Comparison of ENCODE assay signal across 22 cellular contexts in the genomic region with DNA sequence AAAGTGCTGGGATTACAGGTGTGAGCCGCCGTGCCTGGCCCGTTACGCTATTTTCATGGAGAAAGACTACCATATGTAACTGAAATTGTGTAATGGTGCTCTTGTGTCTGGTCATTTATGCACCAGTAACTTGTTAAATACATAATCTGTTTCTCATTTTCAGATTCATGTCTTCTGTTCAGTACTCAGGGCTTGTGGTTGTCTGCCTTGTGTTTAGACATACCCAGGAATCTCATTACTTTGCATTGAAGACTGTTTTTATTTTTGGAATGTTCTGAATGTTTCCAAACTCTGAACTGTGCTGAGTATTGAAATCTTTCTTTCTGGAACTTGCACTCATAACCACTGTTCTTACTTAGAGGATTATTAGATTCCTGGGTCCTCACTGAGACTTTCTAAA. TPM values are rescaled to one million over a fixed set of nuclear protein-coding genes. Genes with fewer than 3 reads are reported as not detected.
DNase-seq lines count a peak whose midpoint lies in the region; ATAC-seq and TF ChIP-seq lines count a peak whose summit lies in the region.
"Had no signal": no experiment of that assay in that cellular context is flagged by ENCODE, and none has a peak within 500 bp of the region (broad histone marks: within the 10 kb centered on the region; RNA-seq: fewer than 3 reads in every experiment).

No MANE protein-coding gene starts in this region.

- no peak for TF ChIP-seq CTCF in gastrocnemius medialis (IDR thresholded peaks at IDR 0.05 in 4 of 5, conservative IDR thresholded peaks at IDR 0.05 in 1 of 5)

- ATAC-seq in HG02981 (IDR thresholded peaks at IDR 0.05; ENCODE audit: unreplicated experiment) (peak; percentile 48), gastrocnemius medialis (no peak)
- ATAC-seq: effector memory CD8-positive, alpha-beta T cell; HCT116; left colon; right lobe of liver had no signal

- no peaks in the 10 kb centered on the region for H3K9me3 ChIP-seq in gastrocnemius medialis
- H3K9me3 ChIP-seq: breast epithelium, right lobe of liver had no signal

- intact Hi-C loops in gastrocnemius medialis (cut with DNase I; ENCODE audit: low total_unique reads): no loop called here

- DNase-seq in GM03348 (ENCODE audit: low spot score) (peak; percentile 80), dedifferentiated amniotic fluid mesenchymal stem cell (ENCODE audit: extremely low spot score) (peak; percentile 47), gastrocnemius medialis (no peak), NCI-H2171 (lab: John Stamatoyannopoulos, UW) (no peak), cerebellar cortex (ENCODE audit: low spot score) (no peak), erythroblast (lab: John Stamatoyannopoulos, UW) (no peak)
- no peak for DNase-seq in stimulated activated CD4-positive, alpha-beta T cell treated with anti-CD3 and anti-CD28 coated beads, Interleukin-4, amount 100 ng/mL, for 1 hour
- DNase-seq: activated CD4-positive, alpha-beta T cell treated with anti-CD3 and anti-CD28 coated beads, Interleukin-2, amount 50 U/mL, for 1 hour; activated naive CD4-positive, alpha-beta T cell treated with anti-CD3 and anti-CD28 coated beads for 36 hours; effector memory CD8-positive, alpha-beta T cell; foreskin melanocyte; GF-D8; left colon; MM.1S; NCI-H187 treated with DMSO at 0.1 percent for 48 hours; NCI-H510A; right lobe of liver; Right ventricle myocardium superior; stimulated activated CD4-positive, alpha-beta T cell treated with anti-CD3 and anti-CD28 coated beads, Interleukin-2, amount 100 ng/mL, for 48 hours had no signal

- no peaks in the 10 kb centered on the region for H3K36me3 ChIP-seq in gastrocnemius medialis
- H3K36me3 ChIP-seq: breast epithelium, right lobe of liver had no signal

- H3K4me3 ChIP-seq in gastrocnemius medialis: no peak overlapping the region
- H3K4me3 ChIP-seq: breast epithelium, right lobe of liver had no signal

- in situ Hi-C loops in gastrocnemius medialis (cut with MboI; ENCODE audit: low sequenced_read_pairs in 4 of 4): no loop called here

- TF ChIP-seq POLR2A in gastrocnemius medialis (IDR thresholded peaks at IDR 0.05) (no peak), erythroblast (IDR thresholded peaks at IDR 0.05; ENCODE audit: low read length) (no peak)

- H3K4me1 ChIP-seq in gastrocnemius medialis: peaks cover 88 to 96% of the 10 kb centered on the region in 2 donors

- H3K27me3 ChIP-seq in gastrocnemius medialis: no peaks in the 10 kb centered on the region
- H3K27me3 ChIP-seq: breast epithelium, right lobe of liver had no signal

- H3K27ac ChIP-seq in gastrocnemius medialis: peak overlapping the region; percentile 76 to 99 (median 78)
- H3K27ac ChIP-seq: breast epithelium, right lobe of liver had no signal

RNA-seq across cellular contexts. Expression of gene PDLIM5, which starts 52.8 kb away (rescaled TPM):
- total RNA-seq in gastrocnemius medialis: 100 to 1,000 TPM; 473 to 833 (median 673) TPM

Comparison
In these comparisons a context has a peak if more than half of its experiments do, and no peak if none do; other contexts are left out.
1. DNase-seq: peak in GM03348 (single experiment) and dedifferentiated amniotic fluid mesenchymal stem cell (single experiment); none in gastrocnemius medialis (0 of 2), NCI-H2171 (single experiment), cerebellar cortex (single experiment), stimulated activated CD4-positive, alpha-beta T cell treated with anti-CD3 and anti-CD28 coated beads, Interleukin-4, amount 100 ng/mL, for 1 hour (single experiment) and erythroblast (0 of 2).